In genomic region chr4:103076777-103077347, GRCh38 we compare ENCODE assay signal across 8 cellular contexts. TPM values are rescaled to one million over a fixed set of nuclear protein-coding genes. Genes with fewer than 3 reads are reported as not detected.
A peak's percentile ranks its signal among the peaks of the same experiment; 100 is the strongest.
DNase-seq lines count a peak whose midpoint lies in the region; ATAC-seq, FAIRE-seq and TF ChIP-seq lines count a peak whose summit lies in the region.

No MANE protein-coding gene starts in this region.

- H3K27ac Mint-ChIP-seq in activated naive CD4-positive, alpha-beta T cell treated with anti-CD3 and anti-CD28 coated beads for 36 hours = peak overlapping the region; percentile 95
- peak overlapping the region; percentile 0 for H3K27ac Mint-ChIP-seq in endodermal cell

- H3K27me3 Mint-ChIP-seq in activated naive CD4-positive, alpha-beta T cell treated with anti-CD3 and anti-CD28 coated beads for 36 hours (ENCODE audit: low read depth) = no peaks in the 10 kb centered on the region
- H3K27me3 Mint-ChIP-seq in endodermal cell (ENCODE audit: insufficient read depth) = peaks cover 24% of the 10 kb centered on the region

- no peak for FAIRE-seq in pancreas (lab: Jason Lieb, UNC)

- no peaks in the 10 kb centered on the region for H3K9me3 ChIP-seq in endodermal cell (ENCODE audit: control insufficient read depth, low read length)
- no peaks in the 10 kb centered on the region for H3K9me3 ChIP-seq in pancreas

- peak overlapping the region; percentile 62 for H3K9ac ChIP-seq in endodermal cell (ENCODE audit: extremely low read depth, low read length, poor library complexity, severe bottlenecking)

- intact Hi-C loops in activated naive CD4-positive, alpha-beta T cell treated with anti-CD3 and anti-CD28 coated beads for 36 hours (cut with micrococcal nuclease) = loop anchor here (1.0 to 5.0 kb wide), 9 partner anchors 22 to 732 kb away; partner anchors contain the start of genes BDH2, CENPE, CISD2 and MANBA
- intact Hi-C loops in pancreas (cut with DNase I) = no loop called here

- peaks cover 47% of the 10 kb centered on the region for H3K4me1 Mint-ChIP-seq in activated naive CD4-positive, alpha-beta T cell treated with anti-CD3 and anti-CD28 coated beads for 36 hours (ENCODE audit: low read depth)
- no peaks in the 10 kb centered on the region for H3K4me1 Mint-ChIP-seq in endodermal cell

- H3K27ac ChIP-seq in endodermal cell (ENCODE audit: low read depth, low read length) = no peak overlapping the region
- peak overlapping the region in 3 of 4 donors; percentile 20 to 79 (median 48) for H3K27ac ChIP-seq in pancreas

- peaks cover 5% of the 10 kb centered on the region for H3K36me3 ChIP-seq in endodermal cell (ENCODE audit: control insufficient read depth, insufficient read depth, low read length)
- H3K36me3 ChIP-seq in pancreas = no peaks in the 10 kb centered on the region

- peak overlapping the region; percentile 76 for H3K4me3 ChIP-seq in endodermal cell (ENCODE audit: low read length)
- peak overlapping the region; percentile 53 to 76 (median 60) for H3K4me3 ChIP-seq in pancreas

- ATAC-seq in HG02884 (IDR thresholded peaks at IDR 0.05; ENCODE audit: unreplicated experiment) (peak; percentile 44), pancreas (no peak), omental fat pad (ENCODE audit: low FRiP score) (no peak)

- no peaks in the 10 kb centered on the region for H3K4me1 ChIP-seq in endodermal cell (ENCODE audit: control insufficient read depth, insufficient read depth, low read length)
- H3K4me1 ChIP-seq in pancreas = peaks cover 0 to 3% (median 0%) of the 10 kb centered on the region in 3 donors

- 28 to 58% methylated on average over 6 to 17 of the region's 17 CpGs for WGBS in endodermal cell (ENCODE audit: insufficient coverage in 1 of 2, insufficient read length in 1 of 2), 2 experiments
- 21 to 30% methylated on average over 17 of the region's 17 CpGs for WGBS in pancreas, 2 donors

- TF ChIP-seq POLR2A in Raji (IDR thresholded peaks at IDR 0.05; ENCODE audit: insufficient read depth, low read depth, low read length) = 0 out of 2 replicates have a peak, but pooled peaks have one; percentile 15

- TF ChIP-seq CTCF in endodermal cell (conservative IDR thresholded peaks at IDR 0.05) (no peak), pancreas (IDR thresholded peaks at IDR 0.05) (no peak), omental fat pad (IDR thresholded peaks at IDR 0.05) (no peak)

- H3K27me3 ChIP-seq in endodermal cell (ENCODE audit: control insufficient read depth, insufficient read depth, low read length, poor library complexity, severe bottlenecking) (peaks cover 10% of the 10 kb centered on the region), pancreas (no peaks in the 10 kb centered on the region)

- peak; percentile 25 for DNase-seq in activated naive CD4-positive, alpha-beta T cell treated with anti-CD3 and anti-CD28 coated beads for 36 hours
- no peak for DNase-seq in activated naive CD4-positive, alpha-beta T cell treated with Interleukin-2 at 50 U/mL for 16 hours
- DNase-seq in endodermal cell = no peak
- no peak for DNase-seq in pancreas
- DNase-seq in omental fat pad (ENCODE audit: low spot score) = no peak
- no peak for DNase-seq in NCI-H526 treated with DMSO at 0.1 percent for 48 hours (lab: John Stamatoyannopoulos, UW)

- H3K9me3 Mint-ChIP-seq in activated naive CD4-positive, alpha-beta T cell treated with anti-CD3 and anti-CD28 coated beads for 36 hours = no peaks in the 10 kb centered on the region
- H3K9me3 Mint-ChIP-seq in endodermal cell = no peaks in the 10 kb centered on the region

- peak overlapping the region; percentile 82 for H3K4me3 Mint-ChIP-seq in activated naive CD4-positive, alpha-beta T cell treated with anti-CD3 and anti-CD28 coated beads for 36 hours
- H3K4me3 Mint-ChIP-seq in endodermal cell = peak overlapping the region; percentile 77

- peaks cover 20% of the 10 kb centered on the region for H3K36me3 Mint-ChIP-seq in activated naive CD4-positive, alpha-beta T cell treated with anti-CD3 and anti-CD28 coated beads for 36 hours (ENCODE audit: low read depth)
- peaks cover 11% of the 10 kb centered on the region for H3K36me3 Mint-ChIP-seq in endodermal cell (ENCODE audit: low read depth)

- CTCF ChIA-PET in activated naive CD4-positive, alpha-beta T cell treated with anti-CD3 and anti-CD28 coated beads for 36 hours (lab: Charles Lee) = interaction anchor here (1.5 to 2.7 kb wide), 2 partner anchors 14 to 23 kb away, joined by 6 to 11 read pairs; partner anchors contain the start of gene BDH2

RNA-seq across cellular contexts. Expression of gene SLC9B2, which starts 0.3 kb away (rescaled TPM):
- total RNA-seq in activated naive CD4-positive, alpha-beta T cell treated with anti-CD3 and anti-CD28 coated beads for 36 hours = 10 to 100 TPM; 26.7 to 28.6 TPM
- 10 to 100 TPM in 1 of 2 donors, 1 to 10 TPM in 1; 8.2 to 11.3 TPM for total RNA-seq in endodermal cell
- polyA plus RNA-seq in endodermal cell (2013, experiment 1 of 2) = 8.4 TPM
- 8.9 TPM for polyA plus RNA-seq in endodermal cell (2013, experiment 2 of 2)
- 1 to 10 TPM; 1.2 to 4.2 (median 2.7) TPM for total RNA-seq in pancreas
- 1 to 10 TPM; 2.1 to 5.2 TPM for polyA plus RNA-seq in pancreas
- 10 to 100 TPM; 16.9 to 56.1 (median 24.7) TPM for total RNA-seq in omental fat pad

RNA-seq across cellular contexts. Expression of gene BDH2, which starts 22.8 kb away (rescaled TPM):
- 10 to 100 TPM; 16.2 to 20.4 TPM for total RNA-seq in activated naive CD4-positive, alpha-beta T cell treated with anti-CD3 and anti-CD28 coated beads for 36 hours
- total RNA-seq in endodermal cell = 10 to 100 TPM; 36.1 to 46.4 TPM
- 83.8 TPM for polyA plus RNA-seq in endodermal cell (2013, experiment 1 of 2)
- polyA plus RNA-seq in endodermal cell (2013, experiment 2 of 2) = 76.9 TPM
- total RNA-seq in pancreas = 10 to 100 TPM in 4 of 6 donors, 1 to 10 TPM in 2; 8.6 to 24.1 (median 14.8) TPM
- polyA plus RNA-seq in pancreas = 10 to 100 TPM; 24.9 to 46.8 TPM
- total RNA-seq in omental fat pad = 10 to 100 TPM; 32.9 to 79.9 (median 49.3) TPM

RNA-seq across cellular contexts. Expression of gene SLC9B1, which starts 57.4 kb away (rescaled TPM):
- 1 to 10 TPM; 2.0 to 3.5 TPM for total RNA-seq in activated naive CD4-positive, alpha-beta T cell treated with anti-CD3 and anti-CD28 coated beads for 36 hours
- total RNA-seq in endodermal cell (1 to 10 TPM; 1.4 TPM), pancreas (1 to 10 TPM in 1 of 6 donors, under 1 TPM in 5; 0.28 to 1.0 (median 0.49) TPM), omental fat pad (1 to 10 TPM in 1 of 4 donors, under 1 TPM in 3; 0.37 to 1.2 (median 0.83) TPM)
- 2.0 TPM for polyA plus RNA-seq in endodermal cell (2013, experiment 1 of 2)
- 0.91 TPM for polyA plus RNA-seq in endodermal cell (2013, experiment 2 of 2)
- under 1 TPM; 0.23 to 0.33 TPM for polyA plus RNA-seq in pancreas
